1 cellular context compared by ENCODE assay signal in genomic region chr3:46932455-46933225, GRCh38.
TF ChIP-seq lines count a peak whose summit lies in the region.

No MANE protein-coding gene starts in this region.

TF ChIP-seq in K562, 482 proteins besides CTCF, POLR2A, EP300 and RAD21:
- 0 out of 2 replicates have a peak, but pooled peaks have one; percentile 40 for TF ChIP-seq ZBTB7A (IDR thresholded peaks at IDR 0.05; ENCODE audit: borderline replicate concordance, control insufficient read depth, low read depth, low read length)
- TF ChIP-seq MEF2A (IDR thresholded peaks at IDR 0.05; ENCODE audit: control insufficient read depth, low read depth, low read length) = no peak
- TF ChIP-seq VEZF1 (CRISPR knock-in tag; IDR thresholded peaks at IDR 0.05) = peak; percentile 45; the same call in 1 of the 2 replicates
- TF ChIP-seq ZBTB33 (CRISPR knock-in tag; IDR thresholded peaks at IDR 0.05) = peak; percentile 41; the same call in 1 of the 2 replicates
- TF ChIP-seq LEF1 (IDR thresholded peaks at IDR 0.05) = no peak
- TF ChIP-seq MAX (CRISPR knock-in tag; IDR thresholded peaks at IDR 0.05) = 0 out of 2 replicates have a peak, but pooled peaks have one; percentile 14
- TF ChIP-seq ERF (CRISPR knock-in tag; IDR thresholded peaks at IDR 0.05) = no peak
- TF ChIP-seq MAZ (CRISPR knock-in tag; conservative IDR thresholded peaks at IDR 0.05 in 1 of 2, IDR thresholded peaks at IDR 0.05 in 1 of 2) = peak in 1 of 2 experiments; percentile 56; a peak in 1 of 4 replicates
